1 cellular context compared by ENCODE assay signal in the genomic region with DNA sequence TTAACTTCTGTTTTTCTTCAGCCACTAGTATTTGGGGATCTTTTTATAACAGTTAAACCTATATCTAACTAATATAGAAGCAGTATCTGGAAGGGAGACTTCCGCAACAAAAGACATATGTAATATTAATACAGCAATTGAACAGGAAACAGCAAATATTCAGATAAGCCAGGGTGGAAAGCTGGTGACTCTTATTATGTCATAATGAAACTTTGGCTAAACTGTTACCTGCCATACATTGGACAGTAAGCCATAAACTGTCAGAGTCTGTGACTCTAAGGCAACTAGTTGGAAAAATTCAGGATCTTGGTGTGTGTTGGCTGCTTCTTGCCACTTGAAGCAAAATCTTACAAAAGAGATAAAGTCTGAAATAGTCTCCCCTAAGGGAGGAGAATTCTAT.
A peak's percentile ranks its signal among the peaks of the same experiment; 100 is the strongest.
TF ChIP-seq lines count a peak whose summit lies in the region.

No MANE protein-coding gene starts in this region.

TF ChIP-seq in GM12878, 131 proteins besides CTCF, POLR2A, EP300 and RAD21 (continued from another document):
- no peak for TF ChIP-seq CEBPZ (IDR thresholded peaks at IDR 0.05; ENCODE audit: low read depth, low read length)
- TF ChIP-seq POLR2AphosphoS5 (IDR thresholded peaks at IDR 0.05; ENCODE audit: low read length) = no peak
- 0 out of 2 replicates have a peak, but pooled peaks have one; percentile 26 for TF ChIP-seq GABPA (IDR thresholded peaks at IDR 0.05; ENCODE audit: low read depth)
- no peak for TF ChIP-seq E2F8 (IDR thresholded peaks at IDR 0.05; ENCODE audit: low read depth, partially characterized antibody)
- TF ChIP-seq BCL11A (IDR thresholded peaks at IDR 0.05; ENCODE audit: low read depth, low read length) = no peak
- TF ChIP-seq, protein P1, sequence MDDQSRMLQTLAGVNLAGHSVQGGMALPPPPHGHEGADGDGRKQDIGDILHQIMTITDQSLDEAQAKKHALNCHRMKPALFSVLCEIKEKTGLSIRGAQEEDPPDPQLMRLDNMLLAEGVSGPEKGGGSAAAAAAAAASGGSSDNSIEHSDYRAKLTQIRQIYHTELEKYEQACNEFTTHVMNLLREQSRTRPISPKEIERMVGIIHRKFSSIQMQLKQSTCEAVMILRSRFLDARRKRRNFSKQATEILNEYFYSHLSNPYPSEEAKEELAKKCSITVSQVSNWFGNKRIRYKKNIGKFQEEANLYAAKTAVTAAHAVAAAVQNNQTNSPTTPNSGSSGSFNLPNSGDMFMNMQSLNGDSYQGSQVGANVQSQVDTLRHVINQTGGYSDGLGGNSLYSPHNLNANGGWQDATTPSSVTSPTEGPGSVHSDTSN (IDR thresholded peaks at IDR 0.05; ENCODE audit: insufficient replicate concordance, low read depth, low read length) = no peak
- TF ChIP-seq WRNIP1 (IDR thresholded peaks at IDR 0.05; ENCODE audit: borderline replicate concordance, low read depth, low read length) = no peak
- no peak for TF ChIP-seq HDAC2 (IDR thresholded peaks at IDR 0.05)
- no peak for TF ChIP-seq ZBTB33 (IDR thresholded peaks at IDR 0.05)
